18 cellular contexts compared by ENCODE assay signal in genomic region chr6:149084026-149084425, GRCh38.
"Had no signal": no experiment of that assay in that cellular context is flagged by ENCODE, and none has a peak within 500 bp of the region (broad histone marks: within the 10 kb centered on the region; RNA-seq: fewer than 3 reads in every experiment).

No MANE protein-coding gene starts in this region.

- H3K27ac ChIP-seq: adrenal gland, coronary artery, spleen, suprapubic skin had no signal

- H3K4me3 Mint-ChIP-seq: nephron progenitor cell, type B pancreatic cell had no signal

- H3K36me3 ChIP-seq: adrenal gland, spleen, suprapubic skin had no signal

- ATAC-seq: left colon, mucosa of descending colon, sciatic nerve had no signal

- H3K9me3 ChIP-seq: adrenal gland, mucosa of descending colon, spleen, suprapubic skin had no signal

- H3K9me3 Mint-ChIP-seq: nephron progenitor cell, type B pancreatic cell had no signal

- H3K27ac Mint-ChIP-seq: nephron progenitor cell, type B pancreatic cell had no signal

- H3K36me3 Mint-ChIP-seq: type B pancreatic cell had no signal

- DNase-seq: activated effector memory CD4-positive, alpha-beta T cell treated with anti-CD3 and anti-CD28 coated beads, Interleukin-2, amount 50 U/mL, for 16 hours; adrenal gland; central memory CD4-positive, alpha-beta T cell; effector CD4-positive, alpha-beta T cell; foreskin melanocyte; head of caudate nucleus; left colon; mammary epithelial cell; mucosa of descending colon; nephron progenitor cell; spleen; stimulated activated CD4-positive, alpha-beta T cell treated with anti-CD3 and anti-CD28 coated beads, Interleukin-2, amount 100 ng/mL, for 24 hours; stimulated activated naive CD4-positive, alpha-beta T cell; T-helper 9 cell had no signal

- H3K4me3 ChIP-seq: adrenal gland, coronary artery, mucosa of descending colon, spleen, suprapubic skin had no signal

- H3K27me3 ChIP-seq: adrenal gland, spleen, suprapubic skin had no signal

- H3K27me3 Mint-ChIP-seq: type B pancreatic cell had no signal
